ENCODE assay signal across 12 cellular contexts in genomic region chr1:118984990-118985608, GRCh38. TPM values are rescaled to one million over a fixed set of nuclear protein-coding genes. Genes with fewer than 3 reads are reported as not detected.
DNase-seq lines count a peak whose midpoint lies in the region; ATAC-seq and TF ChIP-seq lines count a peak whose summit lies in the region.
"Had no signal": no experiment of that assay in that cellular context is flagged by ENCODE, and none has a peak within 500 bp of the region (broad histone marks: within the 10 kb centered on the region; RNA-seq: fewer than 3 reads in every experiment).

No MANE protein-coding gene starts in this region.

- peaks cover 45% of the 10 kb centered on the region for H3K4me1 Mint-ChIP-seq in CD14-positive monocyte

- DNase-seq in CD14-positive monocyte (ENCODE audit: low spot score): no peak
- peak; percentile 23 for DNase-seq in GM20000 (ENCODE audit: low spot score)
- DNase-seq in ecto neural progenitor cell (ENCODE audit: low spot score): peak; percentile 50
- DNase-seq in LoVo (ENCODE audit: low spot score): no peak
- DNase-seq in COLO668 (lab: John Stamatoyannopoulos, UW; ENCODE audit: unreplicated experiment): no peak
- DNase-seq: DMS79 treated with DMSO at 0.1 percent for 48 hours; esophagus squamous epithelium; stimulated activated CD4-positive, alpha-beta T cell treated with anti-CD3 and anti-CD28 coated beads, Interleukin-2, amount 100 ng/mL, for 48 hours had no signal

- peak overlapping the region in 1 of 7 donors; percentile 30 for H3K27ac Mint-ChIP-seq in CD14-positive monocyte

- no peak overlapping the region for H3K4me3 ChIP-seq in neuron (ENCODE audit: low read length)

- ATAC-seq in HG03139 (IDR thresholded peaks at IDR 0.05; ENCODE audit: unreplicated experiment): no peak
- no peak for ATAC-seq in GM19351 (IDR thresholded peaks at IDR 0.05; ENCODE audit: unreplicated experiment)

- peaks cover 99% of the 10 kb centered on the region for H3K27me3 ChIP-seq in neuron (ENCODE audit: insufficient read depth, low read length)

- intact Hi-C loops in CD14-positive monocyte (cut with micrococcal nuclease): no loop called here

- no peaks in the 10 kb centered on the region for H3K36me3 ChIP-seq in neuron (ENCODE audit: insufficient read depth, low read length)
- H3K36me3 ChIP-seq: esophagus squamous epithelium, vagina had no signal

- H3K4me1 ChIP-seq in neuron (ENCODE audit: insufficient read depth, low read length): peaks cover 13% of the 10 kb centered on the region

- peak overlapping the region; percentile 71 to 88 for H3K4me3 Mint-ChIP-seq in CD14-positive monocyte

- peaks cover 8% of the 10 kb centered on the region for H3K9me3 ChIP-seq in neuron (ENCODE audit: low read length)
- H3K9me3 ChIP-seq: vagina had no signal

- TF ChIP-seq CTCF in CD14-positive monocyte (IDR thresholded peaks at IDR 0.05) (no peak), GM20000 (IDR thresholded peaks at IDR 0.05; ENCODE audit: extremely low read depth, missing control alignments) (no peak)

- peak overlapping the region; percentile 31 for H2AFZ ChIP-seq in neuron (ENCODE audit: low read depth, low read length)

- peaks cover 98% of the 10 kb centered on the region in 3 donors for H3K27me3 Mint-ChIP-seq in CD14-positive monocyte (ENCODE audit: low read depth in 3 of 3)

- H3K9me3 Mint-ChIP-seq in CD14-positive monocyte: peaks cover 4 to 65% (median 45%) of the 10 kb centered on the region in 7 donors

- peaks cover 9 to 35% of the 10 kb centered on the region in 2 donors for H3K36me3 Mint-ChIP-seq in CD14-positive monocyte

RNA-seq across cellular contexts. Expression of gene TBX15, which starts 3.0 kb away (rescaled TPM):
- polyA plus RNA-seq in CD14-positive monocyte: not detected

Comparison
In these comparisons a context has a peak if more than half of its experiments do, and no peak if none do; other contexts are left out.
1. DNase-seq: peak in GM20000 (single experiment) and ecto neural progenitor cell (single experiment); none in CD14-positive monocyte (single experiment), LoVo (single experiment) and COLO668 (single experiment).